8 cellular contexts compared by ENCODE assay signal in the genomic region with DNA sequence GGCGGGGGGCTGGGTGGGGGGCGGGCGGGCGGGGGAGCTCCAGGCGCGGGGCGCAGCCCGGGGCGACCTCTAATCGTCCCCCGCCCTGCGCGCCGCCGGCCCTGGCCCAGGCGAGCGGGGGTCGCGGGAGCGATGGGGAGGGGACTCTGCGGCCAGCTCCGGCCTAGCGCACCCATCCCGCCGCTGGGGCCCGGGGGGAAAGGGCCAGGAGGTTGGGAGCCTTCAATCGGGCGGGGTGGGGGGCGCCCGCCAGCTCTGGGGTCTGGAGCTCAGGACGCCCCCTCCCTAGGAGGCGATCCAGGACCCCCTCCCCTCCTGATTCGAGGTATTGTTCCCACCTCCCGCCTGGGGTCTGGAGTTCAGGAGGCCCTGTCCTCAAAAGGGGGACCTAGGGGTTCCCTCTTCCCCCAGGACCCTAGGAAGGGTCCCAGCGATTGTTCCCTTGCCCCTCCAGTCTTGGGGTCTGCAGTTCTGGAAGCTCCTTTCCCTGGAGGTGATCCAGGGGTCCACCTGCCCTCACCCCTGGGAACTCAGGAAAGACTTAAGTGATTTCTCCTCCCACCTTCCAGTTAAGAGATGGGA. TPM values are rescaled to one million over a fixed set of nuclear protein-coding genes. Genes with fewer than 3 reads are reported as not detected.
A peak's percentile ranks its signal among the peaks of the same experiment; 100 is the strongest.
DNase-seq lines count a peak whose midpoint lies in the region; ATAC-seq and TF ChIP-seq lines count a peak whose summit lies in the region.

No MANE protein-coding gene starts in this region.

- peaks cover 26 to 41% of the 10 kb centered on the region in 2 donors for H3K27me3 Mint-ChIP-seq in effector memory CD8-positive, alpha-beta T cell
- H3K27me3 Mint-ChIP-seq in neural progenitor cell (ENCODE audit: insufficient read depth, low read depth), result peaks cover 10% of the 10 kb centered on the region

- H3K4me3 ChIP-seq in BLaER1, result peak overlapping the region; percentile 74
- peak overlapping the region; percentile 55 for H3K4me3 ChIP-seq in MM.1S (ENCODE audit: low read length)
- peak overlapping the region; percentile 57 for H3K4me3 ChIP-seq in neural progenitor cell

- TF ChIP-seq CTCF in MM.1S (IDR thresholded peaks at IDR 0.05; ENCODE audit: low read length), result no peak
- no peak for TF ChIP-seq CTCF in neural progenitor cell (IDR thresholded peaks at IDR 0.05)
- TF ChIP-seq CTCF in GM10248 (IDR thresholded peaks at IDR 0.05; ENCODE audit: control extremely low read depth, extremely low read depth, low read depth, missing control alignments), result no peak

- H2AFZ ChIP-seq in MM.1S (ENCODE audit: low read length) (peak overlapping the region; percentile 17; the same call in 1 of the 2 replicates), neural progenitor cell (replicated peaks) (no peak overlapping the region)

- ATAC-seq in effector memory CD8-positive, alpha-beta T cell (replicated peaks), result no peak
- no peak for ATAC-seq in GM18498 (IDR thresholded peaks at IDR 0.05; ENCODE audit: unreplicated experiment)

- H3K27ac ChIP-seq in BLaER1 (peak overlapping the region; percentile 87), MM.1S (ENCODE audit: low read length) (no peak overlapping the region), neural progenitor cell (no peak overlapping the region)

- DNase-seq in MM.1S (no peak), neural progenitor cell (ENCODE audit: low spot score) (peak; percentile 12), AG08395 (ENCODE audit: low spot score) (no peak), GM10248 (ENCODE audit: extremely low spot score) (no peak), H4 (ENCODE audit: low spot score) (no peak)
- DNase-seq in effector memory CD8-positive, alpha-beta T cell, result no peak

- H3K4me2 ChIP-seq in BLaER1 (peak overlapping the region; percentile 96), MM.1S (ENCODE audit: low read depth, low read length) (peak overlapping the region; percentile 53), neural progenitor cell (peak overlapping the region; percentile 89)

- no peaks in the 10 kb centered on the region for H3K36me3 Mint-ChIP-seq in effector memory CD8-positive, alpha-beta T cell (ENCODE audit: insufficient read depth)
- H3K36me3 Mint-ChIP-seq in neural progenitor cell, result peaks cover 6% of the 10 kb centered on the region

- H3K4me3 Mint-ChIP-seq in effector memory CD8-positive, alpha-beta T cell, result peak overlapping the region; percentile 65 to 67
- H3K4me3 Mint-ChIP-seq in neural progenitor cell, result peak overlapping the region; percentile 92

- peaks cover 12 to 17% of the 10 kb centered on the region in 2 donors for H3K4me1 Mint-ChIP-seq in effector memory CD8-positive, alpha-beta T cell (ENCODE audit: low read depth in 2 of 2)
- peaks cover 22% of the 10 kb centered on the region for H3K4me1 Mint-ChIP-seq in neural progenitor cell

- H3K9me3 Mint-ChIP-seq in effector memory CD8-positive, alpha-beta T cell, result no peaks in the 10 kb centered on the region
- H3K9me3 Mint-ChIP-seq in neural progenitor cell, result no peaks in the 10 kb centered on the region

- POLR2A ChIA-PET in GM10248 (lab: Yijun Ruan, JAX), result no interaction called here

- peak overlapping the region in 1 of 2 donors; percentile 69 for H3K27ac Mint-ChIP-seq in effector memory CD8-positive, alpha-beta T cell
- H3K27ac Mint-ChIP-seq in neural progenitor cell, result peak overlapping the region; percentile 96

- H3K9me3 ChIP-seq in BLaER1, result no peaks in the 10 kb centered on the region
- no peaks in the 10 kb centered on the region for H3K9me3 ChIP-seq in MM.1S (replicated peaks; ENCODE audit: insufficient read depth, low read length)
- H3K9me3 ChIP-seq in neural progenitor cell (ENCODE audit: low read depth), result no peaks in the 10 kb centered on the region

- H3F3A ChIP-seq in MM.1S (ENCODE audit: insufficient read depth, low read length), result no peaks in the 10 kb centered on the region
- H3F3A ChIP-seq in neural progenitor cell (ENCODE audit: low read depth), result peaks cover 19% of the 10 kb centered on the region

- H3K9me2 ChIP-seq in MM.1S (replicated peaks; ENCODE audit: insufficient read depth, low read length), result no peaks in the 10 kb centered on the region

- H4K20me1 ChIP-seq in BLaER1 (no peaks in the 10 kb centered on the region), MM.1S (ENCODE audit: insufficient read depth, low read length) (no peaks in the 10 kb centered on the region), neural progenitor cell (ENCODE audit: low read depth) (no peaks in the 10 kb centered on the region)

- CTCF ChIA-PET in GM10248 (lab: Yijun Ruan, JAX), result interaction anchor here (0.8 to 1.7 kb wide), 3 partner anchors 10 to 52 kb away, joined by 3 to 4 read pairs (median 3); a partner anchor contains a TSS

- H3K79me2 ChIP-seq in MM.1S (ENCODE audit: low read length), result no peaks in the 10 kb centered on the region
- H3K79me2 ChIP-seq in neural progenitor cell (ENCODE audit: low read depth), result peaks cover 21% of the 10 kb centered on the region

- H3K27me3 ChIP-seq in BLaER1 (no peaks in the 10 kb centered on the region), MM.1S (replicated peaks; ENCODE audit: insufficient read depth, low read length) (peaks cover 53% of the 10 kb centered on the region), neural progenitor cell (no peaks in the 10 kb centered on the region)

- H3K4me1 ChIP-seq in BLaER1, result peaks cover 21% of the 10 kb centered on the region
- peaks cover 3% of the 10 kb centered on the region; the same call in 1 of the 2 replicates for H3K4me1 ChIP-seq in MM.1S (ENCODE audit: low read length)
- H3K4me1 ChIP-seq in neural progenitor cell, result peaks cover 4% of the 10 kb centered on the region

- H3K9ac ChIP-seq in BLaER1, result peak overlapping the region; percentile 88
- H3K9ac ChIP-seq in MM.1S (ENCODE audit: low read length), result peak overlapping the region; percentile 46; the same call in 1 of the 2 replicates
- peak overlapping the region; percentile 80 for H3K9ac ChIP-seq in neural progenitor cell

- H3K36me3 ChIP-seq in BLaER1 (peaks cover 21% of the 10 kb centered on the region), MM.1S (replicated peaks; ENCODE audit: insufficient read depth, low read length) (no peaks in the 10 kb centered on the region), neural progenitor cell (no peaks in the 10 kb centered on the region)

RNA-seq across cellular contexts. Expression of a gene that starts 0.5 kb away (rescaled TPM):
- 16.9 and 50.3 TPM in 2 replicates for total RNA-seq in neural progenitor cell (ENCODE audit: low replicate concordance)
- 31.9 and 37.5 TPM in 2 replicates for total RNA-seq in H4 (2014; rRNA removed; shearing (Covaris generic))

RNA-seq across cellular contexts. Expression of a gene that starts 6.1 kb away (rescaled TPM):
- total RNA-seq in neural progenitor cell (ENCODE audit: low replicate concordance), result 6.6 and 7.1 TPM in 2 replicates
- total RNA-seq in H4 (2014; rRNA removed; shearing (Covaris generic)), result 3.9 and 5.8 TPM in 2 replicates

RNA-seq across cellular contexts. Expression of a gene that starts 19.1 kb away (rescaled TPM):
- total RNA-seq in neural progenitor cell (ENCODE audit: low replicate concordance), result 25.5 and 78.9 TPM in 2 replicates
- 32.5 and 41.4 TPM in 2 replicates for total RNA-seq in H4 (2014; rRNA removed; shearing (Covaris generic))

RNA-seq across cellular contexts. Expression of a gene that starts 27.5 kb away (rescaled TPM):
- total RNA-seq in neural progenitor cell (ENCODE audit: low replicate concordance), result 1.0 and 5.7 TPM in 2 replicates
- 0.31 TPM in 1 of 2 replicates, not detected in the other for total RNA-seq in H4 (2014; rRNA removed; shearing (Covaris generic))
